22 cellular contexts compared by ENCODE assay signal in genomic region chr7:21724562-21724961, GRCh38.
"Had no signal": no experiment of that assay in that cellular context is flagged by ENCODE, and none has a peak within 500 bp of the region (broad histone marks: within the 10 kb centered on the region; RNA-seq: fewer than 3 reads in every experiment).

No MANE protein-coding gene starts in this region.

- H3K4me3 ChIP-seq: colonic mucosa, esophagus muscularis mucosa, gastroesophageal sphincter, heart left ventricle, left lung, lower lobe of right lung, mucosa of descending colon had no signal

- H3K27me3 ChIP-seq: colonic mucosa, esophagus muscularis mucosa, foreskin keratinocyte, gastroesophageal sphincter, heart left ventricle, left lung had no signal

- H3K9me3 ChIP-seq: colonic mucosa, esophagus muscularis mucosa, gastroesophageal sphincter, heart left ventricle, left lung, lower lobe of right lung, mucosa of descending colon had no signal

- H3K36me3 Mint-ChIP-seq: mesothelial cell of epicardium had no signal

- H3K27ac Mint-ChIP-seq: dendritic cell treated with granulocyte-macrophage colony-stimulating factor and Interleukin-4, amounts not matched to agents 40 ng/mL and 50 ng/mL, for 4 days; effector memory CD8-positive, alpha-beta T cell; endodermal cell; mesothelial cell of epicardium had no signal

- H3K9me3 Mint-ChIP-seq: effector memory CD8-positive, alpha-beta T cell; endodermal cell had no signal

- FAIRE-seq: endometrium, frontal cortex, islet of Langerhans, keratinocyte had no signal

- H3K27me3 Mint-ChIP-seq: dendritic cell treated with granulocyte-macrophage colony-stimulating factor and Interleukin-4, amounts not matched to agents 40 ng/mL and 50 ng/mL, for 4 days had no signal

- H3K27ac ChIP-seq: colonic mucosa, esophagus muscularis mucosa, foreskin keratinocyte, gastroesophageal sphincter, heart left ventricle, left lung, lower lobe of right lung had no signal

- H3K4me1 ChIP-seq: colonic mucosa, esophagus muscularis mucosa, foreskin keratinocyte, gastroesophageal sphincter, left lung, lower lobe of right lung had no signal

- ATAC-seq: effector memory CD8-positive, alpha-beta T cell; foreskin keratinocyte; gastroesophageal sphincter; heart left ventricle; left cardiac atrium; left lung; left ventricle myocardium superior; lower lobe of right lung; mucosa of descending colon had no signal

- H3K4me1 Mint-ChIP-seq: endodermal cell, mesothelial cell of epicardium had no signal

- H3K4me3 Mint-ChIP-seq: dendritic cell treated with granulocyte-macrophage colony-stimulating factor and Interleukin-4, amounts not matched to agents 40 ng/mL and 50 ng/mL, for 4 days; effector memory CD8-positive, alpha-beta T cell; endodermal cell; mesothelial cell of epicardium had no signal

- DNase-seq: colonic mucosa; cortex of kidney; effector CD8-positive, alpha-beta T cell; effector memory CD8-positive, alpha-beta T cell; endodermal cell; foreskin keratinocyte; heart left ventricle; hippocampal formation; left cardiac atrium; left lung; left ventricle myocardium superior; lower lobe of right lung; mesenchymal stem cell; mucosa of descending colon had no signal

- H3K36me3 ChIP-seq: colonic mucosa, esophagus muscularis mucosa, heart left ventricle, left lung, lower lobe of right lung had no signal
